18 cellular contexts compared by ENCODE assay signal in genomic region chr4:153218961-153219360, GRCh38.
"Had no signal": no experiment of that assay in that cellular context is flagged by ENCODE, and none has a peak within 500 bp of the region (broad histone marks: within the 10 kb centered on the region; RNA-seq: fewer than 3 reads in every experiment).

No MANE protein-coding gene starts in this region.

- FAIRE-seq: kidney had no signal

- H3K9me3 Mint-ChIP-seq: activated CD4-positive, alpha-beta T cell treated with anti-CD3 and anti-CD28 coated beads, Interleukin-2, amount 10 ng/mL, durations not matched to agents 7 days and 5 days; activated naive CD4-positive, alpha-beta T cell treated with anti-CD3 and anti-CD28 coated beads for 36 hours; activated T-helper 17 cell treated with anti-CD3 and anti-CD28 coated beads, Interleukin-2, amount 50 U/mL, for 72 hours; nephron; T-helper 1 cell treated with Interleukin-12 subunit alpha and Interleukin-12 subunit beta and Interleukin-4 antibody, amounts not matched to agents 30 μg/mL and 1 μg/mL, for 36 hours; WTC11 had no signal

- H3K27ac ChIP-seq: gastrocnemius medialis, psoas muscle, upper lobe of left lung had no signal

- H3K27ac Mint-ChIP-seq: activated CD4-positive, alpha-beta T cell treated with anti-CD3 and anti-CD28 coated beads, Interleukin-2, amount 10 ng/mL, durations not matched to agents 7 days and 5 days; activated naive CD4-positive, alpha-beta T cell treated with anti-CD3 and anti-CD28 coated beads for 36 hours; activated T-helper 17 cell treated with anti-CD3 and anti-CD28 coated beads, Interleukin-2, amount 50 U/mL, for 72 hours; nephron; T-helper 1 cell treated with Interleukin-12 subunit alpha and Interleukin-12 subunit beta and Interleukin-4 antibody, amounts not matched to agents 30 μg/mL and 1 μg/mL, for 36 hours; WTC11 had no signal

- H3K4me3 ChIP-seq: gastrocnemius medialis, psoas muscle, upper lobe of left lung had no signal

- H3K36me3 ChIP-seq: gastrocnemius medialis, upper lobe of left lung had no signal

- H3K27me3 ChIP-seq: gastrocnemius medialis, upper lobe of left lung had no signal

- H3K4me3 Mint-ChIP-seq: activated CD4-positive, alpha-beta T cell treated with anti-CD3 and anti-CD28 coated beads, Interleukin-2, amount 10 ng/mL, durations not matched to agents 7 days and 5 days; activated naive CD4-positive, alpha-beta T cell treated with anti-CD3 and anti-CD28 coated beads for 36 hours; activated T-helper 17 cell treated with anti-CD3 and anti-CD28 coated beads, Interleukin-2, amount 50 U/mL, for 72 hours; nephron; T-helper 1 cell treated with Interleukin-12 subunit alpha and Interleukin-12 subunit beta and Interleukin-4 antibody, amounts not matched to agents 30 μg/mL and 1 μg/mL, for 36 hours; WTC11 had no signal

- H3K27me3 Mint-ChIP-seq: activated T-helper 17 cell treated with anti-CD3 and anti-CD28 coated beads, Interleukin-2, amount 50 U/mL, for 72 hours had no signal

- DNase-seq: activated CD4-positive, alpha-beta T cell treated with anti-CD3 and anti-CD28 coated beads, Interleukin-2, amount 10 ng/mL, durations not matched to agents 7 days and 5 days; activated CD8-positive, alpha-beta memory T cell treated with anti-CD3 and anti-CD28 coated beads for 24 hours; activated naive CD4-positive, alpha-beta T cell treated with anti-CD3 and anti-CD28 coated beads for 36 hours; caudate nucleus; cortex of kidney; effector memory CD4-positive, alpha-beta T cell; gastrocnemius medialis; kidney; occipital lobe; psoas muscle; stimulated activated CD4-positive, alpha-beta T cell treated with anti-CD3 and anti-CD28 coated beads, Interleukin-12 subunit alpha, Interleukin-12 subunit beta, amount 100 ng/mL, for 4 hours; stimulated activated naive CD4-positive, alpha-beta T cell; upper lobe of left lung had no signal

- H3K36me3 Mint-ChIP-seq: WTC11 had no signal

- H3K9me3 ChIP-seq: gastrocnemius medialis, psoas muscle, upper lobe of left lung had no signal

- ATAC-seq: activated T-helper 17 cell treated with anti-CD3 and anti-CD28 coated beads, Interleukin-2, amount 50 U/mL, for 72 hours; gastrocnemius medialis; psoas muscle; sciatic nerve; WTC11 had no signal
